In genomic region chr2:83844490-83844889, GRCh38 we compare ENCODE assay signal across 16 cellular contexts.
"Had no signal": no experiment of that assay in that cellular context is flagged by ENCODE, and none has a peak within 500 bp of the region (broad histone marks: within the 10 kb centered on the region; RNA-seq: fewer than 3 reads in every experiment).

No MANE protein-coding gene starts in this region.

- H3K27me3 ChIP-seq: esophagus muscularis mucosa, gastrocnemius medialis, heart right ventricle, ovary, right atrium auricular region had no signal

- DNase-seq: effector CD4-positive, alpha-beta T cell; gastrocnemius medialis; heart right ventricle; hypothalamus; islet precursor cell; natural killer cell; nucleus accumbens; ovary; small intestine; stimulated activated CD4-positive, alpha-beta T cell treated with anti-CD3 and anti-CD28 coated beads, Interleukin-2, amount 100 ng/mL, for 48 hours; stimulated activated naive CD4-positive, alpha-beta T cell treated with Interleukin-2 at 50 U/mL for 16 hours; trophoblast cell had no signal

- H3K9me3 ChIP-seq: esophagus muscularis mucosa, gastrocnemius medialis, heart right ventricle, ovary, right atrium auricular region had no signal

- H3K36me3 ChIP-seq: esophagus muscularis mucosa, gastrocnemius medialis, heart right ventricle, ovary, right atrium auricular region had no signal

- H3K4me3 ChIP-seq: coronary artery, esophagus muscularis mucosa, gastrocnemius medialis, heart right ventricle, ovary, right atrium auricular region had no signal

- H3K27ac ChIP-seq: coronary artery, esophagus muscularis mucosa, gastrocnemius medialis, heart right ventricle, ovary, right atrium auricular region had no signal

- FAIRE-seq: endometrium, small intestine had no signal

- H3K4me1 ChIP-seq: esophagus muscularis mucosa, gastrocnemius medialis, heart right ventricle, right atrium auricular region had no signal
